Comparison of ENCODE assay signal across 18 cellular contexts in genomic region chr2:27095427-27095744, GRCh38. TPM values are rescaled to one million over a fixed set of nuclear protein-coding genes. Genes with fewer than 3 reads are reported as not detected.
DNase-seq lines count a peak whose midpoint lies in the region; ATAC-seq and TF ChIP-seq lines count a peak whose summit lies in the region.
"Had no signal": no experiment of that assay in that cellular context is flagged by ENCODE, and none has a peak within 500 bp of the region (broad histone marks: within the 10 kb centered on the region; RNA-seq: fewer than 3 reads in every experiment).

No MANE protein-coding gene starts in this region.

- H3K27me3 Mint-ChIP-seq in activated CD8-positive, alpha-beta T cell treated with anti-CD3 and anti-CD28 coated beads, Interleukin-2, amount 10 ng/mL, durations not matched to agents 7 days and 5 days (ENCODE audit: low read depth): no peaks in the 10 kb centered on the region
- H3K27me3 Mint-ChIP-seq in activated CD8-positive, alpha-beta T cell treated with anti-CD3 and anti-CD28 coated beads for 36 hours: no peaks in the 10 kb centered on the region
- no peaks in the 10 kb centered on the region for H3K27me3 Mint-ChIP-seq in central memory CD8-positive, alpha-beta T cell
- H3K27me3 Mint-ChIP-seq: activated CD8-positive, alpha-beta memory T cell treated with anti-CD3 and anti-CD28 coated beads, Interleukin-2, amount 10 ng/mL, durations not matched to agents 7 days and 5 days had no signal

- H3K36me3 Mint-ChIP-seq in activated CD8-positive, alpha-beta T cell treated with anti-CD3 and anti-CD28 coated beads, Interleukin-2, amount 10 ng/mL, durations not matched to agents 7 days and 5 days (ENCODE audit: low read depth): no peaks in the 10 kb centered on the region
- no peaks in the 10 kb centered on the region for H3K36me3 Mint-ChIP-seq in activated CD8-positive, alpha-beta T cell treated with anti-CD3 and anti-CD28 coated beads for 36 hours (ENCODE audit: low read depth)
- H3K36me3 Mint-ChIP-seq in central memory CD8-positive, alpha-beta T cell (ENCODE audit: insufficient read depth): peaks cover 4% of the 10 kb centered on the region
- H3K36me3 Mint-ChIP-seq: activated CD8-positive, alpha-beta memory T cell treated with anti-CD3 and anti-CD28 coated beads, Interleukin-2, amount 10 ng/mL, durations not matched to agents 7 days and 5 days had no signal

- 79 to 93% (median 93%) methylated on average over 2 of the region's 2 CpGs for whole genome bisulfite sequencing in psoas muscle, 3 donors

- H3K4me1 ChIP-seq in psoas muscle: peaks cover 14% of the 10 kb centered on the region
- H3K4me1 ChIP-seq: uterus had no signal

- CTCF ChIA-PET in activated CD8-positive, alpha-beta T cell treated with anti-CD3 and anti-CD28 coated beads, Interleukin-2, amount 10 ng/mL, durations not matched to agents 7 days and 5 days (lab: Charles Lee): interaction anchor here (1.0 to 3.5 kb wide), 4 partner anchors 31 to 184 kb away, joined by 3 to 26 read pairs (median 4); partner anchors contain the start of gene PREB
- CTCF ChIA-PET in activated CD8-positive, alpha-beta T cell treated with anti-CD3 and anti-CD28 coated beads for 36 hours (lab: Charles Lee): interaction anchor here (0.9 to 1.4 kb wide), 2 partner anchors 9 to 133 kb away, joined by 3 read pairs; partner anchors contain the start of gene KHK

- H3K27me3 ChIP-seq in psoas muscle (ENCODE audit: insufficient read depth in 3 of 3, low read length in 2 of 3): no peaks in the 10 kb centered on the region
- H3K27me3 ChIP-seq: hepatocyte, uterus had no signal

- peak overlapping the region; percentile 2 for H3K27ac Mint-ChIP-seq in activated CD8-positive, alpha-beta T cell treated with anti-CD3 and anti-CD28 coated beads, Interleukin-2, amount 10 ng/mL, durations not matched to agents 7 days and 5 days
- no peak overlapping the region for H3K27ac Mint-ChIP-seq in activated CD8-positive, alpha-beta T cell treated with anti-CD3 and anti-CD28 coated beads for 36 hours
- no peak overlapping the region for H3K27ac Mint-ChIP-seq in central memory CD8-positive, alpha-beta T cell (ENCODE audit: low read depth)
- H3K27ac Mint-ChIP-seq: activated CD8-positive, alpha-beta memory T cell treated with anti-CD3 and anti-CD28 coated beads, Interleukin-2, amount 10 ng/mL, durations not matched to agents 7 days and 5 days had no signal

- no peaks in the 10 kb centered on the region for H3K36me3 ChIP-seq in psoas muscle (ENCODE audit: insufficient read depth in 1 of 2, low read depth in 1 of 2)
- H3K36me3 ChIP-seq: uterus had no signal

- no peak for ATAC-seq in activated CD8-positive, alpha-beta T cell treated with anti-CD3 and anti-CD28 coated beads, Interleukin-2, amount 10 ng/mL, durations not matched to agents 7 days and 5 days
- ATAC-seq in activated CD8-positive, alpha-beta T cell treated with anti-CD3 and anti-CD28 coated beads for 36 hours: no peak
- no peak for ATAC-seq in central memory CD8-positive, alpha-beta T cell (replicated peaks; ENCODE audit: extremely low read depth, poor library complexity, severe bottlenecking)
- no peak for ATAC-seq in psoas muscle
- ATAC-seq: activated CD4-positive, CD25-positive, alpha-beta regulatory T cell treated with anti-CD3 and anti-CD28 coated beads, Interleukin-2, amount 50 U/mL, for 24 hours had no signal

- peak overlapping the region; percentile 3 for H3K4me3 Mint-ChIP-seq in activated CD8-positive, alpha-beta T cell treated with anti-CD3 and anti-CD28 coated beads, Interleukin-2, amount 10 ng/mL, durations not matched to agents 7 days and 5 days
- H3K4me3 Mint-ChIP-seq in activated CD8-positive, alpha-beta T cell treated with anti-CD3 and anti-CD28 coated beads for 36 hours: no peak overlapping the region
- H3K4me3 Mint-ChIP-seq in central memory CD8-positive, alpha-beta T cell: peak overlapping the region; percentile 32
- H3K4me3 Mint-ChIP-seq: activated CD8-positive, alpha-beta memory T cell treated with anti-CD3 and anti-CD28 coated beads, Interleukin-2, amount 10 ng/mL, durations not matched to agents 7 days and 5 days had no signal

- intact Hi-C loops in activated CD8-positive, alpha-beta T cell treated with anti-CD3 and anti-CD28 coated beads for 36 hours (cut with micrococcal nuclease): loop anchor here (5.0 to 10.0 kb wide), 2 partner anchors 119 to 187 kb away; partner anchors contain the start of genes ATRAID, CAD, SLC5A6 and TRIM54
- intact Hi-C loops in psoas muscle (cut with DNase I): loop anchor here (5.0 to 10.0 kb wide), 3 partner anchors 97 to 189 kb away; partner anchors contain the start of genes DNAJC5G (in 1 of the 2) and TRIM54 (in 1 of the 2)

- H3K4me1 Mint-ChIP-seq in activated CD8-positive, alpha-beta T cell treated with anti-CD3 and anti-CD28 coated beads, Interleukin-2, amount 10 ng/mL, durations not matched to agents 7 days and 5 days (ENCODE audit: low read depth): peaks cover 14% of the 10 kb centered on the region
- H3K4me1 Mint-ChIP-seq in activated CD8-positive, alpha-beta T cell treated with anti-CD3 and anti-CD28 coated beads for 36 hours (ENCODE audit: low read depth): no peaks in the 10 kb centered on the region
- H3K4me1 Mint-ChIP-seq in central memory CD8-positive, alpha-beta T cell: peaks cover 15% of the 10 kb centered on the region

- peak overlapping the region; percentile 65 for H3K27ac ChIP-seq in psoas muscle
- H3K27ac ChIP-seq: hepatocyte, uterus had no signal

- DNase-seq in activated CD8-positive, alpha-beta T cell treated with anti-CD3 and anti-CD28 coated beads, Interleukin-2, amount 10 ng/mL, durations not matched to agents 7 days and 5 days: no peak
- DNase-seq in activated CD8-positive, alpha-beta T cell treated with anti-CD3 and anti-CD28 coated beads for 36 hours: no peak
- DNase-seq in central memory CD8-positive, alpha-beta T cell (ENCODE audit: low spot score in 2 of 2): no peak
- DNase-seq in psoas muscle (peak in 1 of 2 donors; percentile 41), NAMALWA (ENCODE audit: low spot score) (no peak), AG08396 (ENCODE audit: low spot score) (no peak)
- DNase-seq: activated CD8-positive, alpha-beta memory T cell treated with anti-CD3 and anti-CD28 coated beads, Interleukin-2, amount 10 ng/mL, durations not matched to agents 7 days and 5 days; activated effector memory CD4-positive, alpha-beta T cell treated with anti-CD3 and anti-CD28 coated beads, Interleukin-2, amount 50 U/mL, for 16 hours; cerebellar nuclear complex; DMS153; islet precursor cell; mesendoderm; NCI-H1930; NCI-H446 treated with DMSO at 0.1 percent for 48 hours; uterus had no signal

- H3K4me3 ChIP-seq in psoas muscle: no peak overlapping the region
- H3K4me3 ChIP-seq: hepatocyte had no signal

- POLR2A ChIA-PET in activated CD8-positive, alpha-beta T cell treated with anti-CD3 and anti-CD28 coated beads, Interleukin-2, amount 10 ng/mL, durations not matched to agents 7 days and 5 days (lab: Charles Lee): no interaction called here
- POLR2A ChIA-PET in activated CD8-positive, alpha-beta T cell treated with anti-CD3 and anti-CD28 coated beads for 36 hours (lab: Charles Lee): no interaction called here

- no peaks in the 10 kb centered on the region for H3K9me3 Mint-ChIP-seq in activated CD8-positive, alpha-beta T cell treated with anti-CD3 and anti-CD28 coated beads, Interleukin-2, amount 10 ng/mL, durations not matched to agents 7 days and 5 days (ENCODE audit: insufficient read depth)
- no peaks in the 10 kb centered on the region for H3K9me3 Mint-ChIP-seq in activated CD8-positive, alpha-beta T cell treated with anti-CD3 and anti-CD28 coated beads for 36 hours
- H3K9me3 Mint-ChIP-seq in central memory CD8-positive, alpha-beta T cell: no peaks in the 10 kb centered on the region

- no peaks in the 10 kb centered on the region for H3K9me3 ChIP-seq in psoas muscle
- H3K9me3 ChIP-seq: uterus had no signal

- TF ChIP-seq CTCF in activated CD8-positive, alpha-beta T cell treated with anti-CD3 and anti-CD28 coated beads for 36 hours (IDR thresholded peaks at IDR 0.05): no peak
- no peak for TF ChIP-seq CTCF in psoas muscle (IDR thresholded peaks at IDR 0.05)

RNA-seq across cellular contexts. Expression of gene KHK, which starts 8.8 kb away (rescaled TPM):
- total RNA-seq in activated CD8-positive, alpha-beta T cell treated with anti-CD3 and anti-CD28 coated beads, Interleukin-2, amount 10 ng/mL, durations not matched to agents 7 days and 5 days: 10 to 100 TPM; 12.1 to 12.4 TPM
- total RNA-seq in activated CD8-positive, alpha-beta T cell treated with anti-CD3 and anti-CD28 coated beads for 36 hours: 1 to 10 TPM; 6.7 to 9.5 TPM
- total RNA-seq in psoas muscle: 1 to 10 TPM; 1.5 to 4.5 (median 2.4) TPM
- polyA plus RNA-seq in psoas muscle: 1 to 10 TPM; 1.8 to 5.8 (median 2.9) TPM

RNA-seq across cellular contexts. Expression of gene EMILIN1, which starts 17.0 kb away (rescaled TPM):
- 1 to 10 TPM; 1.1 to 1.4 TPM for total RNA-seq in activated CD8-positive, alpha-beta T cell treated with anti-CD3 and anti-CD28 coated beads, Interleukin-2, amount 10 ng/mL, durations not matched to agents 7 days and 5 days
- under 1 TPM; 0.61 to 0.63 TPM for total RNA-seq in activated CD8-positive, alpha-beta T cell treated with anti-CD3 and anti-CD28 coated beads for 36 hours
- total RNA-seq in psoas muscle: 10 to 100 TPM in 1 of 4 donors, 1 to 10 TPM in 3; 6.1 to 14.3 (median 7.9) TPM
- polyA plus RNA-seq in psoas muscle: 1 to 10 TPM; 4.9 to 7.3 (median 4.9) TPM

RNA-seq across cellular contexts. Expression of gene CGREF1, which starts 23.5 kb away (rescaled TPM):
- under 1 TPM; 0.61 to 0.94 TPM for total RNA-seq in activated CD8-positive, alpha-beta T cell treated with anti-CD3 and anti-CD28 coated beads, Interleukin-2, amount 10 ng/mL, durations not matched to agents 7 days and 5 days
- total RNA-seq in activated CD8-positive, alpha-beta T cell treated with anti-CD3 and anti-CD28 coated beads for 36 hours: 1 to 10 TPM; 3.7 to 4.3 TPM
- 10 to 100 TPM in 1 of 4 donors, 1 to 10 TPM in 3; 4.1 to 15.8 (median 6.1) TPM for total RNA-seq in psoas muscle
- polyA plus RNA-seq in psoas muscle: 1 to 10 TPM; 2.8 to 7.9 (median 6.6) TPM

RNA-seq across cellular contexts. Expression of gene OST4, which starts 23.9 kb away (rescaled TPM):
- 100 to 1,000 TPM; 334 to 346 TPM for total RNA-seq in activated CD8-positive, alpha-beta T cell treated with anti-CD3 and anti-CD28 coated beads, Interleukin-2, amount 10 ng/mL, durations not matched to agents 7 days and 5 days
- total RNA-seq in activated CD8-positive, alpha-beta T cell treated with anti-CD3 and anti-CD28 coated beads for 36 hours: 100 to 1,000 TPM; 257 to 262 TPM
- 100 to 1,000 TPM; 186 to 304 (median 236) TPM for total RNA-seq in psoas muscle
- polyA plus RNA-seq in psoas muscle: 100 to 1,000 TPM; 259 to 396 (median 306) TPM

RNA-seq across cellular contexts. Expression of gene ABHD1, which starts 28.2 kb away (rescaled TPM):
- under 1 TPM; 0.23 to 0.45 TPM for total RNA-seq in activated CD8-positive, alpha-beta T cell treated with anti-CD3 and anti-CD28 coated beads, Interleukin-2, amount 10 ng/mL, durations not matched to agents 7 days and 5 days
- under 1 TPM; 0.36 to 0.50 TPM for total RNA-seq in activated CD8-positive, alpha-beta T cell treated with anti-CD3 and anti-CD28 coated beads for 36 hours
- 1 to 10 TPM; 1.4 to 4.5 (median 3.7) TPM for total RNA-seq in psoas muscle
- 1 to 10 TPM; 1.9 to 4.1 (median 3.9) TPM for polyA plus RNA-seq in psoas muscle
- total RNA-seq: MCF 10A had no signal
